Comparison of ENCODE assay signal across 25 cellular contexts in genomic region chr3:155093261-155093660, GRCh38. TPM values are rescaled to one million over a fixed set of nuclear protein-coding genes. Genes with fewer than 3 reads are reported as not detected.
A peak's percentile ranks its signal among the peaks of the same experiment; 100 is the strongest.
DNase-seq lines count a peak whose midpoint lies in the region; ATAC-seq and TF ChIP-seq lines count a peak whose summit lies in the region.
"Had no signal": no experiment of that assay in that cellular context is flagged by ENCODE, and none has a peak within 500 bp of the region (broad histone marks: within the 10 kb centered on the region; RNA-seq: fewer than 3 reads in every experiment).

No MANE protein-coding gene starts in this region.

- H3K9me3 Mint-ChIP-seq in type B pancreatic cell = no peaks in the 10 kb centered on the region
- H3K9me3 Mint-ChIP-seq in activated CD8-positive, alpha-beta T cell treated with anti-CD3 and anti-CD28 coated beads for 36 hours = no peaks in the 10 kb centered on the region
- H3K9me3 Mint-ChIP-seq: CD4-positive, alpha-beta T cell; dendritic cell treated with granulocyte-macrophage colony-stimulating factor and Interleukin-4, amounts not matched to agents 40 ng/mL and 50 ng/mL, for 4 days; stimulated activated effector memory CD8-positive, alpha-beta T cell treated with anti-CD3 and anti-CD28 coated beads, Interleukin-12 subunit alpha, Interleukin-12 subunit beta, amount 100 ng/mL, for 72 hours had no signal

- no peak overlapping the region for H3K4me3 Mint-ChIP-seq in type B pancreatic cell
- H3K4me3 Mint-ChIP-seq in activated CD8-positive, alpha-beta T cell treated with anti-CD3 and anti-CD28 coated beads for 36 hours = no peak overlapping the region
- H3K4me3 Mint-ChIP-seq: activated naive CD4-positive, alpha-beta T cell treated with anti-CD3 and anti-CD28 coated beads, Interleukin-2, amount 10 ng/mL, durations not matched to agents 7 days and 5 days; activated T-cell treated with anti-CD3 and anti-CD28 coated beads, Interleukin-2, amount 50 U/mL, for 4 hours; CD4-positive, alpha-beta T cell; dendritic cell treated with granulocyte-macrophage colony-stimulating factor and Interleukin-4, amounts not matched to agents 40 ng/mL and 50 ng/mL, for 4 days; memory B cell; stimulated activated effector memory CD8-positive, alpha-beta T cell treated with anti-CD3 and anti-CD28 coated beads, Interleukin-12 subunit alpha, Interleukin-12 subunit beta, amount 100 ng/mL, for 72 hours had no signal

- no peak for ATAC-seq in left ventricle myocardium superior
- no peak for ATAC-seq in activated CD8-positive, alpha-beta T cell treated with anti-CD3 and anti-CD28 coated beads for 36 hours
- ATAC-seq: activated T-cell treated with anti-CD3 and anti-CD28 coated beads, Interleukin-2, amount 50 U/mL, for 4 hours; HCT116; K562; stimulated activated effector memory CD8-positive, alpha-beta T cell treated with anti-CD3 and anti-CD28 coated beads, Interleukin-12 subunit alpha, Interleukin-12 subunit beta, amount 100 ng/mL, for 72 hours had no signal

- H3K4me1 Mint-ChIP-seq in type B pancreatic cell (ENCODE audit: unreplicated experiment) = no peaks in the 10 kb centered on the region
- H3K4me1 Mint-ChIP-seq in activated CD8-positive, alpha-beta T cell treated with anti-CD3 and anti-CD28 coated beads for 36 hours (ENCODE audit: low read depth) = no peaks in the 10 kb centered on the region
- H3K4me1 Mint-ChIP-seq: activated naive CD4-positive, alpha-beta T cell treated with anti-CD3 and anti-CD28 coated beads, Interleukin-2, amount 10 ng/mL, durations not matched to agents 7 days and 5 days; memory B cell; stimulated activated effector memory CD8-positive, alpha-beta T cell treated with anti-CD3 and anti-CD28 coated beads, Interleukin-12 subunit alpha, Interleukin-12 subunit beta, amount 100 ng/mL, for 72 hours had no signal

- DNase-seq in DMS153 (lab: John Stamatoyannopoulos, UW) (peak; percentile 94), NCI-H2081 (lab: John Stamatoyannopoulos, UW) (peak; percentile 91 to 98), SW480 (ENCODE audit: low spot score) (peak; percentile 48), left ventricle myocardium superior (no peak), type B pancreatic cell (ENCODE audit: extremely low spot score, unreplicated experiment) (no peak)
- DNase-seq in Jurkat, Clone E6-1 (ENCODE audit: low read depth, low spot score) = peak; percentile 68
- DNase-seq in activated CD8-positive, alpha-beta T cell treated with anti-CD3 and anti-CD28 coated beads for 36 hours = no peak
- DNase-seq: activated naive CD4-positive, alpha-beta T cell treated with anti-CD3 and anti-CD28 coated beads, Interleukin-2, amount 10 ng/mL, durations not matched to agents 7 days and 5 days; activated T-cell treated with anti-CD3 and anti-CD28 coated beads, Interleukin-2, amount 50 U/mL, for 4 hours; CD4-positive, alpha-beta T cell; DMS79 treated with DMSO at 0.1 percent for 48 hours; glutamatergic neuron; NCI-H1048; nucleus accumbens; small intestine; stimulated activated CD4-positive, alpha-beta T cell treated with anti-CD3 and anti-CD28 coated beads, Interleukin-2, amount 100 ng/mL, for 24 hours; T-helper 9 cell had no signal

- CTCF ChIA-PET in activated CD8-positive, alpha-beta T cell treated with anti-CD3 and anti-CD28 coated beads for 36 hours (lab: Charles Lee) = interaction anchor here (0.7 kb wide), 1 partner anchor 1062 kb away, joined by 4 read pairs; no protein-coding TSS in a partner anchor

- POLR2A ChIA-PET in activated CD8-positive, alpha-beta T cell treated with anti-CD3 and anti-CD28 coated beads for 36 hours (lab: Charles Lee) = no interaction called here

- H3K27ac Mint-ChIP-seq in type B pancreatic cell = no peak overlapping the region
- no peak overlapping the region for H3K27ac Mint-ChIP-seq in activated CD8-positive, alpha-beta T cell treated with anti-CD3 and anti-CD28 coated beads for 36 hours
- H3K27ac Mint-ChIP-seq: activated naive CD4-positive, alpha-beta T cell treated with anti-CD3 and anti-CD28 coated beads, Interleukin-2, amount 10 ng/mL, durations not matched to agents 7 days and 5 days; CD4-positive, alpha-beta T cell; dendritic cell treated with granulocyte-macrophage colony-stimulating factor and Interleukin-4, amounts not matched to agents 40 ng/mL and 50 ng/mL, for 4 days; memory B cell; stimulated activated effector memory CD8-positive, alpha-beta T cell treated with anti-CD3 and anti-CD28 coated beads, Interleukin-12 subunit alpha, Interleukin-12 subunit beta, amount 100 ng/mL, for 72 hours had no signal

- no peak overlapping the region for H3K4me3 ChIP-seq in Jurkat, Clone E6-1 (ENCODE audit: low read length)
- H3K4me3 ChIP-seq: K562, SK-N-MC, suprapubic skin, vagina had no signal

- no peaks in the 10 kb centered on the region for H3K27me3 Mint-ChIP-seq in type B pancreatic cell
- no peaks in the 10 kb centered on the region for H3K27me3 Mint-ChIP-seq in activated CD8-positive, alpha-beta T cell treated with anti-CD3 and anti-CD28 coated beads for 36 hours
- H3K27me3 Mint-ChIP-seq: activated naive CD4-positive, alpha-beta T cell treated with anti-CD3 and anti-CD28 coated beads, Interleukin-2, amount 10 ng/mL, durations not matched to agents 7 days and 5 days; dendritic cell treated with granulocyte-macrophage colony-stimulating factor and Interleukin-4, amounts not matched to agents 40 ng/mL and 50 ng/mL, for 4 days; memory B cell had no signal

- no peak for TF ChIP-seq CTCF in type B pancreatic cell (conservative IDR thresholded peaks at IDR 0.05)
- TF ChIP-seq CTCF in activated CD8-positive, alpha-beta T cell treated with anti-CD3 and anti-CD28 coated beads for 36 hours (IDR thresholded peaks at IDR 0.05) = no peak

- peaks cover 3% of the 10 kb centered on the region for H3K36me3 Mint-ChIP-seq in type B pancreatic cell
- H3K36me3 Mint-ChIP-seq in activated CD8-positive, alpha-beta T cell treated with anti-CD3 and anti-CD28 coated beads for 36 hours (ENCODE audit: low read depth) = no peaks in the 10 kb centered on the region
- H3K36me3 Mint-ChIP-seq: activated naive CD4-positive, alpha-beta T cell treated with anti-CD3 and anti-CD28 coated beads, Interleukin-2, amount 10 ng/mL, durations not matched to agents 7 days and 5 days; memory B cell; stimulated activated effector memory CD8-positive, alpha-beta T cell treated with anti-CD3 and anti-CD28 coated beads, Interleukin-12 subunit alpha, Interleukin-12 subunit beta, amount 100 ng/mL, for 72 hours had no signal

- intact Hi-C loops in left ventricle myocardium superior (cut with micrococcal nuclease) = no loop called here
- intact Hi-C loops in activated CD8-positive, alpha-beta T cell treated with anti-CD3 and anti-CD28 coated beads for 36 hours (cut with micrococcal nuclease) = no loop called here

RNA-seq across cellular contexts. Expression of gene MME, which starts 13.1 kb away (rescaled TPM):
- 1.7 TPM for polyA plus RNA-seq in Jurkat, Clone E6-1 (2012; ENCODE audit: insufficient read depth, insufficient read length)
- total RNA-seq in left ventricle myocardium superior (3.9 TPM), type B pancreatic cell (ENCODE audit: low replicate concordance) (50.3 and 65.8 TPM in 2 replicates)
- not detected for total RNA-seq in activated CD8-positive, alpha-beta T cell treated with anti-CD3 and anti-CD28 coated beads for 36 hours

Comparison
In these comparisons a context has a peak if more than half of its experiments do, and no peak if none do; other contexts are left out.
1. DNase-seq: peak in DMS153 (single experiment), Jurkat, Clone E6-1 (single experiment), NCI-H2081 (2 of 2) and SW480 (single experiment); none in left ventricle myocardium superior (single experiment), type B pancreatic cell (single experiment) and activated CD8-positive, alpha-beta T cell treated with anti-CD3 and anti-CD28 coated beads for 36 hours (single experiment).
2. RNA of gene MME, which starts 13.1 kb away (total RNA-seq): 50.3 to 65.8 TPM in type B pancreatic cell; 3.9 TPM in left ventricle myocardium superior (single experiment) and not detected in activated CD8-positive, alpha-beta T cell treated with anti-CD3 and anti-CD28 coated beads for 36 hours; every median in the first group is over 10 times any median in the second.